Comparison of ENCODE assay signal across 8 cellular contexts in the genomic region with DNA sequence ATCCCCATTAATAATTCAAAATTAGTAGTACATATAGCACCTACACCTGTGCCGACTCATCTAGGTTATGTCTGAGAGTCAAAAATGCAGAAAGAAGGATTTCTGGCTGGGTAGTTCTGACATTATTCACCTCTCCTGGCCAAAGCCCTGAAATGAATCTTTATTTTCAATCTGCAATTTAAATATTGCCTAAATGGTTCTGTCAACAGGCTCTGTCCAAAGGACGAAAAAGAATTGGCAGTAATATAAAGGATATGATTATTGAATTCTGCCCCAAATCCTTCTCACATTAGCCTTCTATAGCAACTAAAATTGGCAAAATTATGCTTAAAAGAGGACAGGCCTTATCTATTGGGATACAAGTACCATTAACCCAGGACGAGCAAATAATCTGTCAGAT.
"Had no signal": no experiment of that assay in that cellular context is flagged by ENCODE, and none has a peak within 500 bp of the region (broad histone marks: within the 10 kb centered on the region; RNA-seq: fewer than 3 reads in every experiment).

No MANE protein-coding gene starts in this region.

- DNase-seq: GDM1, GF-D8 had no signal

- ATAC-seq: GM12878 had no signal

- FAIRE-seq: G401.6, GM12878, GM12891, GM12892, GM18507, GM19239 had no signal

- H3K4me3 ChIP-seq: GM12878 had no signal
